In genomic region chr17:50079334-50080095, GRCh38 we compare ENCODE assay signal across 1 cellular context.
TF ChIP-seq lines count a peak whose summit lies in the region.

No MANE protein-coding gene starts in this region.

TF ChIP-seq in HepG2, 621 proteins besides CTCF, POLR2A, EP300 and RAD21 (continued from another document and continues in another):
- TF ChIP-seq, protein P1, sequence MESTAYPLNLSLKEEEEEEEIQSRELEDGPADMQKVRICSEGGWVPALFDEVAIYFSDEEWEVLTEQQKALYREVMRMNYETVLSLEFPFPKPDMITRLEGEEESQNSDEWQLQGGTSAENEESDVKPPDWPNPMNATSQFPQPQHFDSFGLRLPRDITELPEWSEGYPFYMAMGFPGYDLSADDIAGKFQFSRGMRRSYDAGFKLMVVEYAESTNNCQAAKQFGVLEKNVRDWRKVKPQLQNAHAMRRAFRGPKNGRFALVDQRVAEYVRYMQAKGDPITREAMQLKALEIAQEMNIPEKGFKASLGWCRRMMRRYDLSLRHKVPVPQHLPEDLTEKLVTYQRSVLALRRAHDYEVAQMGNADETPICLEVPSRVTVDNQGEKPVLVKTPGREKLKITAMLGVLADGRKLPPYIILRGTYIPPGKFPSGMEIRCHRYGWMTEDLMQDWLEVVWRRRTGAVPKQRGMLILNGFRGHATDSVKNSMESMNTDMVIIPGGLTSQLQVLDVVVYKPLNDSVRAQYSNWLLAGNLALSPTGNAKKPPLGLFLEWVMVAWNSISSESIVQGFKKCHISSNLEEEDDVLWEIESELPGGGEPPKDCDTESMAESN (CRISPR knock-in tag; conservative IDR thresholded peaks at IDR 0.05), result peak; percentile 80
- no peak for TF ChIP-seq ZNF644 (CRISPR knock-in tag; IDR thresholded peaks at IDR 0.05; ENCODE audit: low read depth)
- no peak for TF ChIP-seq MTA1 (CRISPR knock-in tag; IDR thresholded peaks at IDR 0.05; ENCODE audit: borderline replicate concordance)
- no peak for TF ChIP-seq PHF5A (CRISPR knock-in tag; IDR thresholded peaks at IDR 0.05; ENCODE audit: low read depth, unreplicated experiment)
- TF ChIP-seq CBFB (CRISPR knock-in tag; IDR thresholded peaks at IDR 0.05), result peak; percentile 61; the same call in 1 of the 2 replicates
- TF ChIP-seq, protein P2, sequence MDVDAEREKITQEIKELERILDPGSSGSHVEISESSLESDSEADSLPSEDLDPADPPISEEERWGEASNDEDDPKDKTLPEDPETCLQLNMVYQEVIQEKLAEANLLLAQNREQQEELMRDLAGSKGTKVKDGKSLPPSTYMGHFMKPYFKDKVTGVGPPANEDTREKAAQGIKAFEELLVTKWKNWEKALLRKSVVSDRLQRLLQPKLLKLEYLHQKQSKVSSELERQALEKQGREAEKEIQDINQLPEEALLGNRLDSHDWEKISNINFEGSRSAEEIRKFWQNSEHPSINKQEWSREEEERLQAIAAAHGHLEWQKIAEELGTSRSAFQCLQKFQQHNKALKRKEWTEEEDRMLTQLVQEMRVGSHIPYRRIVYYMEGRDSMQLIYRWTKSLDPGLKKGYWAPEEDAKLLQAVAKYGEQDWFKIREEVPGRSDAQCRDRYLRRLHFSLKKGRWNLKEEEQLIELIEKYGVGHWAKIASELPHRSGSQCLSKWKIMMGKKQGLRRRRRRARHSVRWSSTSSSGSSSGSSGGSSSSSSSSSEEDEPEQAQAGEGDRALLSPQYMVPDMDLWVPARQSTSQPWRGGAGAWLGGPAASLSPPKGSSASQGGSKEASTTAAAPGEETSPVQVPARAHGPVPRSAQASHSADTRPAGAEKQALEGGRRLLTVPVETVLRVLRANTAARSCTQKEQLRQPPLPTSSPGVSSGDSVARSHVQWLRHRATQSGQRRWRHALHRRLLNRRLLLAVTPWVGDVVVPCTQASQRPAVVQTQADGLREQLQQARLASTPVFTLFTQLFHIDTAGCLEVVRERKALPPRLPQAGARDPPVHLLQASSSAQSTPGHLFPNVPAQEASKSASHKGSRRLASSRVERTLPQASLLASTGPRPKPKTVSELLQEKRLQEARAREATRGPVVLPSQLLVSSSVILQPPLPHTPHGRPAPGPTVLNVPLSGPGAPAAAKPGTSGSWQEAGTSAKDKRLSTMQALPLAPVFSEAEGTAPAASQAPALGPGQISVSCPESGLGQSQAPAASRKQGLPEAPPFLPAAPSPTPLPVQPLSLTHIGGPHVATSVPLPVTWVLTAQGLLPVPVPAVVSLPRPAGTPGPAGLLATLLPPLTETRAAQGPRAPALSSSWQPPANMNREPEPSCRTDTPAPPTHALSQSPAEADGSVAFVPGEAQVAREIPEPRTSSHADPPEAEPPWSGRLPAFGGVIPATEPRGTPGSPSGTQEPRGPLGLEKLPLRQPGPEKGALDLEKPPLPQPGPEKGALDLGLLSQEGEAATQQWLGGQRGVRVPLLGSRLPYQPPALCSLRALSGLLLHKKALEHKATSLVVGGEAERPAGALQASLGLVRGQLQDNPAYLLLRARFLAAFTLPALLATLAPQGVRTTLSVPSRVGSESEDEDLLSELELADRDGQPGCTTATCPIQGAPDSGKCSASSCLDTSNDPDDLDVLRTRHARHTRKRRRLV (CRISPR knock-in tag; IDR thresholded peaks at IDR 0.05), result no peak
- TF ChIP-seq RXRA (CRISPR knock-in tag; IDR thresholded peaks at IDR 0.05), result peak; percentile 62
- no peak for TF ChIP-seq FOSL1 (CRISPR knock-in tag; IDR thresholded peaks at IDR 0.05; ENCODE audit: borderline replicate concordance)
- peak; percentile 82 for TF ChIP-seq YY1 (IDR thresholded peaks at IDR 0.05; ENCODE audit: insufficient read depth, insufficient replicate concordance, low read depth, low read length)
- no peak for TF ChIP-seq PHF8 (CRISPR knock-in tag; IDR thresholded peaks at IDR 0.05)
- no peak for TF ChIP-seq ZFP62 (CRISPR knock-in tag; IDR thresholded peaks at IDR 0.05)
- TF ChIP-seq FOXA3 (CRISPR knock-in tag; IDR thresholded peaks at IDR 0.05), result peak; percentile 31
- TF ChIP-seq SALL2 (CRISPR knock-in tag; IDR thresholded peaks at IDR 0.05), result 0 out of 2 replicates have a peak, but pooled peaks have one; percentile 17
- TF ChIP-seq FOSL2 (CRISPR knock-in tag; IDR thresholded peaks at IDR 0.05), result 0 out of 2 replicates have a peak, but pooled peaks have one; percentile 39
- TF ChIP-seq TBX2 (CRISPR knock-in tag; IDR thresholded peaks at IDR 0.05; ENCODE audit: borderline replicate concordance), result peak; percentile 36; the same call in 1 of the 2 replicates
- no peak for TF ChIP-seq NFYC (CRISPR knock-in tag; IDR thresholded peaks at IDR 0.05)
- TF ChIP-seq TFDP2 (CRISPR knock-in tag; IDR thresholded peaks at IDR 0.05), result peak; percentile 26; the same call in 1 of the 2 replicates
- TF ChIP-seq, protein P3, sequence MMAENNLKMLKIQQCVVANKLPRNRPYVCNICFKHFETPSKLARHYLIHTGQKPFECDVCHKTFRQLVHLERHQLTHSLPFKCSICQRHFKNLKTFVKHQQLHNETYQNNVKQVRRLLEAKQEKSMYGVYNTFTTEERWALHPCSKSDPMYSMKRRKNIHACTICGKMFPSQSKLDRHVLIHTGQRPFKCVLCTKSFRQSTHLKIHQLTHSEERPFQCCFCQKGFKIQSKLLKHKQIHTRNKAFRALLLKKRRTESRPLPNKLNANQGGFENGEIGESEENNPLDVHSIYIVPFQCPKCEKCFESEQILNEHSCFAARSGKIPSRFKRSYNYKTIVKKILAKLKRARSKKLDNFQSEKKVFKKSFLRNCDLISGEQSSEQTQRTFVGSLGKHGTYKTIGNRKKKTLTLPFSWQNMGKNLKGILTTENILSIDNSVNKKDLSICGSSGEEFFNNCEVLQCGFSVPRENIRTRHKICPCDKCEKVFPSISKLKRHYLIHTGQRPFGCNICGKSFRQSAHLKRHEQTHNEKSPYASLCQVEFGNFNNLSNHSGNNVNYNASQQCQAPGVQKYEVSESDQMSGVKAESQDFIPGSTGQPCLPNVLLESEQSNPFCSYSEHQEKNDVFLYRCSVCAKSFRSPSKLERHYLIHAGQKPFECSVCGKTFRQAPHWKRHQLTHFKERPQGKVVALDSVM (CRISPR knock-in tag; IDR thresholded peaks at IDR 0.05), result 0 out of 2 replicates have a peak, but pooled peaks have one; percentile 18
- no peak for TF ChIP-seq ATRX (CRISPR knock-in tag; IDR thresholded peaks at IDR 0.05; ENCODE audit: borderline replicate concordance)
- TF ChIP-seq MBD4 (IDR thresholded peaks at IDR 0.05; ENCODE audit: borderline replicate concordance, low read length), result no peak
- 0 out of 2 replicates have a peak, but pooled peaks have one; percentile 11 for TF ChIP-seq ZNF121 (CRISPR knock-in tag; IDR thresholded peaks at IDR 0.05)
- TF ChIP-seq SP1 (IDR thresholded peaks at IDR 0.05), result no peak
- peak; percentile 59; the same call in 1 of the 2 replicates for TF ChIP-seq SP1 (CRISPR knock-in tag; IDR thresholded peaks at IDR 0.05)
- TF ChIP-seq SOX13 (IDR thresholded peaks at IDR 0.05), result no peak
- TF ChIP-seq SOX13 (CRISPR knock-in tag; conservative IDR thresholded peaks at IDR 0.05 in 1 of 2, IDR thresholded peaks at IDR 0.05 in 1 of 2), result peak in 1 of 2 experiments; percentile 21; a peak in 1 of 4 replicates
- no peak for TF ChIP-seq MYPOP (CRISPR knock-in tag; IDR thresholded peaks at IDR 0.05)
- peak; percentile 83 for TF ChIP-seq BORCS8-MEF2B (CRISPR knock-in tag; IDR thresholded peaks at IDR 0.05)
- TF ChIP-seq ARID4A (CRISPR knock-in tag; IDR thresholded peaks at IDR 0.05; ENCODE audit: borderline replicate concordance), result peak; percentile 57
- TF ChIP-seq ZNF253 (CRISPR knock-in tag; IDR thresholded peaks at IDR 0.05; ENCODE audit: borderline replicate concordance), result no peak
- no peak for TF ChIP-seq NR2F6 (IDR thresholded peaks at IDR 0.05)
- peak; percentile 63; the same call in 1 of the 2 replicates for TF ChIP-seq NR2F6 (CRISPR knock-in tag; IDR thresholded peaks at IDR 0.05)
- no peak for TF ChIP-seq STAT6 (CRISPR knock-in tag; IDR thresholded peaks at IDR 0.05; ENCODE audit: borderline replicate concordance)
- TF ChIP-seq MYC (CRISPR knock-in tag; IDR thresholded peaks at IDR 0.05; ENCODE audit: borderline replicate concordance), result peak; percentile 75; the same call in 1 of the 2 replicates
- peak; percentile 100 for TF ChIP-seq XRCC5 (optimal IDR thresholded peaks at IDR 0.05; ENCODE audit: low read length)
- peak; percentile 70; the same call in 1 of the 2 replicates for TF ChIP-seq FOXC1 (CRISPR knock-in tag; IDR thresholded peaks at IDR 0.05; ENCODE audit: borderline replicate concordance)
- peak; percentile 91; the same call in 1 of the 2 replicates for TF ChIP-seq ZNF691 (CRISPR knock-in tag; IDR thresholded peaks at IDR 0.05; ENCODE audit: borderline replicate concordance, low read depth)
- peak; percentile 48; the same call in 1 of the 2 replicates for TF ChIP-seq ETV5 (CRISPR knock-in tag; IDR thresholded peaks at IDR 0.05; ENCODE audit: borderline replicate concordance)
- 0 out of 2 replicates have a peak, but pooled peaks have one; percentile 35 for TF ChIP-seq SP4 (CRISPR knock-in tag; IDR thresholded peaks at IDR 0.05)
- TF ChIP-seq, protein P4, sequence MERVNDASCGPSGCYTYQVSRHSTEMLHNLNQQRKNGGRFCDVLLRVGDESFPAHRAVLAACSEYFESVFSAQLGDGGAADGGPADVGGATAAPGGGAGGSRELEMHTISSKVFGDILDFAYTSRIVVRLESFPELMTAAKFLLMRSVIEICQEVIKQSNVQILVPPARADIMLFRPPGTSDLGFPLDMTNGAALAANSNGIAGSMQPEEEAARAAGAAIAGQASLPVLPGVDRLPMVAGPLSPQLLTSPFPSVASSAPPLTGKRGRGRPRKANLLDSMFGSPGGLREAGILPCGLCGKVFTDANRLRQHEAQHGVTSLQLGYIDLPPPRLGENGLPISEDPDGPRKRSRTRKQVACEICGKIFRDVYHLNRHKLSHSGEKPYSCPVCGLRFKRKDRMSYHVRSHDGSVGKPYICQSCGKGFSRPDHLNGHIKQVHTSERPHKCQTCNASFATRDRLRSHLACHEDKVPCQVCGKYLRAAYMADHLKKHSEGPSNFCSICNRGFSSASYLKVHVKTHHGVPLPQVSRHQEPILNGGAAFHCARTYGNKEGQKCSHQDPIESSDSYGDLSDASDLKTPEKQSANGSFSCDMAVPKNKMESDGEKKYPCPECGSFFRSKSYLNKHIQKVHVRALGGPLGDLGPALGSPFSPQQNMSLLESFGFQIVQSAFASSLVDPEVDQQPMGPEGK (CRISPR knock-in tag; IDR thresholded peaks at IDR 0.05), result peak; percentile 72; the same call in 1 of the 2 replicates
